ENCODE assay signal across 8 cellular contexts in the genomic region with DNA sequence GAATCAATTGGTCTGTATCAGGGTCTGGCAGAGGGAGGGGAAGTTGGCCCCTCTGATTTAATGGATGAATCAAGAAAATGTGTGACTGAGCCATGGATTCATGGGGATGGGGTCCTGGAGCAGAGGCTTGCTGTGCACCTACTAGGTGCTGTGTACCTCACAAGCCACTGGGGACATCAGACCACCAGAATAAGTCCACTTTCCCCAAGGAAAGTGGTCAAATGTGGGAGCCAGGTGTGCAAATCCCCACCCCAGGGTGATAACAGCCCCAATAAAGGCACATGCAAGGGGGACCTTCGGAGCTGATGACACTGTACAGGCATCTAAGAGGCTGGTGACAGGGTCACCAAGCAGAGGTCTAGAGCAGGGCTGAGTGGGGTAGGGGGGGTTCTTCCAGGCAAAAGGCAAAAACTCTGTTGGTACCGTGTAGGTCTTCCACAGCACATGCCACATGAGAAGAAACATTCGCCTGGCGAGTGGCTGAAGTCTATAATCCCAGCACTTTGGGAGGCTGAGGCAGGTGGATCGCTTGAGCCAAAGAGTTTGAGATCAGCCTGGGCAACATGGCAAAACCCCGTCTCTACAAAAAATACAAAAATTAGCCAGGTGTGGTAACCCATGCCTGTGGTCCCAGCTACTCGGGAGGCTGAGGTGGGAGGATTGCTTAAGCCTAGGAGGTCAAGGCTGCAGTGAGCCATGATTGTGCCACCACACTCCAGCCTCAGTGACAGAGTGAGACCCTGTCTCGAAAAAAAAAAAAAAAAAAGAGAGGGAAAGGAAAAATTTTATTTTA. TPM values are rescaled to one million over a fixed set of nuclear protein-coding genes. Genes with fewer than 3 reads are reported as not detected.
DNase-seq lines count a peak whose midpoint lies in the region; ATAC-seq and TF ChIP-seq lines count a peak whose summit lies in the region.

No MANE protein-coding gene starts in this region.

- no peak for TF ChIP-seq POLR2A in right lobe of liver (IDR thresholded peaks at IDR 0.05)

- H3K27ac ChIP-seq in right lobe of liver (peak overlapping the region; percentile 79 to 90 (median 82)), thoracic aorta (peak overlapping the region; percentile 95 to 96)

- H3K27me3 Mint-ChIP-seq in activated T-cell treated with anti-CD3 and anti-CD28 coated beads, Interleukin-2, amount 50 U/mL, for 24 hours, result no peaks in the 10 kb centered on the region
- H3K27me3 Mint-ChIP-seq in activated CD4-positive, alpha-beta memory T cell treated with anti-CD3 and anti-CD28 coated beads, Interleukin-2, amount 10 ng/mL, durations not matched to agents 7 days and 5 days, result no peaks in the 10 kb centered on the region

- ATAC-seq in right lobe of liver (no peak), thoracic aorta (ENCODE audit: insufficient number of reproducible peaks, low FRiP score, low read depth) (no peak)

- H3K9me3 ChIP-seq in right lobe of liver (no peaks in the 10 kb centered on the region), thoracic aorta (no peaks in the 10 kb centered on the region)

- H3K4me1 Mint-ChIP-seq in activated T-cell treated with anti-CD3 and anti-CD28 coated beads, Interleukin-2, amount 50 U/mL, for 24 hours (ENCODE audit: low read depth), result peaks cover 55% of the 10 kb centered on the region
- H3K4me1 Mint-ChIP-seq in activated CD4-positive, alpha-beta memory T cell treated with anti-CD3 and anti-CD28 coated beads, Interleukin-2, amount 10 ng/mL, durations not matched to agents 7 days and 5 days, result peaks cover 67% of the 10 kb centered on the region

- H3K36me3 ChIP-seq in right lobe of liver (no peaks in the 10 kb centered on the region), thoracic aorta (no peaks in the 10 kb centered on the region)

- peak overlapping the region; percentile 67 for H3K4me3 Mint-ChIP-seq in activated T-cell treated with anti-CD3 and anti-CD28 coated beads, Interleukin-2, amount 50 U/mL, for 24 hours
- peak overlapping the region; percentile 62 for H3K4me3 Mint-ChIP-seq in activated CD4-positive, alpha-beta memory T cell treated with anti-CD3 and anti-CD28 coated beads, Interleukin-2, amount 10 ng/mL, durations not matched to agents 7 days and 5 days

- CTCF ChIA-PET in activated CD4-positive, alpha-beta memory T cell treated with anti-CD3 and anti-CD28 coated beads, Interleukin-2, amount 10 ng/mL, durations not matched to agents 7 days and 5 days (lab: Charles Lee), result interaction anchor here (0.7 to 1.8 kb wide), 3 partner anchors 17 to 76 kb away, joined by 5 to 10 read pairs (median 9); no protein-coding TSS in a partner anchor

- POLR2A ChIA-PET in activated CD4-positive, alpha-beta memory T cell treated with anti-CD3 and anti-CD28 coated beads, Interleukin-2, amount 10 ng/mL, durations not matched to agents 7 days and 5 days (lab: Charles Lee), result interaction anchor here (1.0 to 2.8 kb wide), 13 partner anchors 11 to 151 kb away, joined by 3 to 19 read pairs (median 3); a partner anchor contains a TSS

- H3K27me3 ChIP-seq in right lobe of liver, result no peaks in the 10 kb centered on the region
- H3K27me3 ChIP-seq in thoracic aorta (replicated peaks; ENCODE audit: insufficient read depth), result no peaks in the 10 kb centered on the region

- H3K36me3 Mint-ChIP-seq in activated T-cell treated with anti-CD3 and anti-CD28 coated beads, Interleukin-2, amount 50 U/mL, for 24 hours (ENCODE audit: low read depth), result no peaks in the 10 kb centered on the region
- H3K36me3 Mint-ChIP-seq in activated CD4-positive, alpha-beta memory T cell treated with anti-CD3 and anti-CD28 coated beads, Interleukin-2, amount 10 ng/mL, durations not matched to agents 7 days and 5 days (ENCODE audit: low read depth), result no peaks in the 10 kb centered on the region

- DNase-seq in activated T-cell treated with anti-CD3 and anti-CD28 coated beads, Interleukin-2, amount 50 U/mL, for 24 hours, result no peak
- no peak for DNase-seq in activated T-cell treated with anti-CD3 and anti-CD28 coated beads, Interleukin-2, amount 50 U/mL, for 1 hour
- no peak for DNase-seq in activated CD4-positive, alpha-beta memory T cell treated with anti-CD3 and anti-CD28 coated beads, Interleukin-2, amount 10 ng/mL, durations not matched to agents 7 days and 5 days
- DNase-seq in right lobe of liver, result no peak
- no peak for DNase-seq in thoracic aorta (ENCODE audit: low spot score)
- no peak for DNase-seq in amniotic stem cell (lab: John Stamatoyannopoulos, UW)
- DNase-seq in D341Med (ENCODE audit: low spot score), result no peak
- no peak for DNase-seq in COR-L47 (lab: John Stamatoyannopoulos, UW)

- TF ChIP-seq CTCF in right lobe of liver (IDR thresholded peaks at IDR 0.05) (no peak), thoracic aorta (IDR thresholded peaks at IDR 0.05) (no peak)

- H3K4me3 ChIP-seq in right lobe of liver (no peak overlapping the region), thoracic aorta (no peak overlapping the region)

- H3K4me1 ChIP-seq in right lobe of liver (peaks cover 0 to 32% (median 12%) of the 10 kb centered on the region in 4 donors), thoracic aorta (ENCODE audit: control insufficient read depth in 1 of 2, low read depth in 2 of 2) (peaks cover 31 to 61% of the 10 kb centered on the region in 2 donors)

- no peaks in the 10 kb centered on the region for H3K9me3 Mint-ChIP-seq in activated T-cell treated with anti-CD3 and anti-CD28 coated beads, Interleukin-2, amount 50 U/mL, for 24 hours
- no peaks in the 10 kb centered on the region for H3K9me3 Mint-ChIP-seq in activated CD4-positive, alpha-beta memory T cell treated with anti-CD3 and anti-CD28 coated beads, Interleukin-2, amount 10 ng/mL, durations not matched to agents 7 days and 5 days

- intact Hi-C loops in right lobe of liver (cut with DNase I), result no loop called here

- peak overlapping the region; percentile 95 for H3K27ac Mint-ChIP-seq in activated T-cell treated with anti-CD3 and anti-CD28 coated beads, Interleukin-2, amount 50 U/mL, for 24 hours
- H3K27ac Mint-ChIP-seq in activated CD4-positive, alpha-beta memory T cell treated with anti-CD3 and anti-CD28 coated beads, Interleukin-2, amount 10 ng/mL, durations not matched to agents 7 days and 5 days, result peak overlapping the region; percentile 95

- WGBS in right lobe of liver (ENCODE audit: insufficient coverage, low coverage, low lambda C conversion rate, missing lambda C conversion rate), result 65% methylated on average over 3 of the region's 8 CpGs

RNA-seq across cellular contexts. Expression of a gene that starts 28.8 kb away (rescaled TPM):
- total RNA-seq in activated CD4-positive, alpha-beta memory T cell treated with anti-CD3 and anti-CD28 coated beads, Interleukin-2, amount 10 ng/mL, durations not matched to agents 7 days and 5 days, result 10 to 100 TPM; 72.3 to 73.2 TPM
- total RNA-seq in right lobe of liver (10 to 100 TPM; 56.0 to 94.8 (median 67.2) TPM), thoracic aorta (10 to 100 TPM; 26.7 to 31.4 TPM)

RNA-seq across cellular contexts. Expression of a gene that starts 54.2 kb away (rescaled TPM):
- total RNA-seq in activated CD4-positive, alpha-beta memory T cell treated with anti-CD3 and anti-CD28 coated beads, Interleukin-2, amount 10 ng/mL, durations not matched to agents 7 days and 5 days, result 10 to 100 TPM; 10.1 to 12.9 TPM
- total RNA-seq in right lobe of liver (10 to 100 TPM in 4 of 6 experiments, 1 to 10 TPM in 2; 9.6 to 14.0 (median 11.8) TPM), thoracic aorta (10 to 100 TPM in 1 of 2 donors, 1 to 10 TPM in 1; 6.8 to 13.8 TPM)
